8 cellular contexts compared by ENCODE assay signal in genomic region chr17:63842173-63842539, GRCh38. TPM values are rescaled to one million over a fixed set of nuclear protein-coding genes. Genes with fewer than 3 reads are reported as not detected.
DNase-seq lines count a peak whose midpoint lies in the region; ATAC-seq and TF ChIP-seq lines count a peak whose summit lies in the region.

No MANE protein-coding gene starts in this region.

- no peaks in the 10 kb centered on the region for H3K36me3 Mint-ChIP-seq in mesothelial cell of epicardium

- H3K4me1 ChIP-seq in urinary bladder (ENCODE audit: insufficient read depth), result no peaks in the 10 kb centered on the region

- H3K27me3 ChIP-seq in MG63, result no peaks in the 10 kb centered on the region

- peak overlapping the region; percentile 95 for H3K27ac Mint-ChIP-seq in mesothelial cell of epicardium

- under 1% methylated on average over 36 of the region's 36 CpGs for WGBS in urinary bladder

- ATAC-seq in GM18498 (IDR thresholded peaks at IDR 0.05; ENCODE audit: unreplicated experiment) (peak; percentile 40), GM21717 (IDR thresholded peaks at IDR 0.05; ENCODE audit: unreplicated experiment) (peak; percentile 16)

- no peaks in the 10 kb centered on the region for H3K9me3 Mint-ChIP-seq in mesothelial cell of epicardium

- no peak for TF ChIP-seq CTCF in mesothelial cell of epicardium (IDR thresholded peaks at IDR 0.05; ENCODE audit: unreplicated experiment)

- peaks cover 2% of the 10 kb centered on the region for H3K27me3 Mint-ChIP-seq in mesothelial cell of epicardium (ENCODE audit: low read depth)

- H3K36me3 ChIP-seq in MG63, result peaks cover 16% of the 10 kb centered on the region
- no peaks in the 10 kb centered on the region for H3K36me3 ChIP-seq in urinary bladder (ENCODE audit: insufficient read depth)

- peaks cover 37% of the 10 kb centered on the region for H3K4me1 Mint-ChIP-seq in mesothelial cell of epicardium

- DNase-seq in MG63 (no peak), caudate nucleus (lab: John Stamatoyannopoulos, UW) (peak in 16 of 61 donors; percentile 44 to 73 (median 59)), mesothelial cell of epicardium (ENCODE audit: low spot score in 2 of 2, unreplicated experiment in 2 of 2) (peak in 1 of 2 experiments; percentile 68), HuH-7 (ENCODE audit: low spot score) (no peak)
- DNase-seq in stimulated activated CD4-positive, alpha-beta T cell treated with anti-CD3 and anti-CD28 coated beads, Interleukin-4, amount 100 ng/mL, for 4 hours, result no peak

- peak overlapping the region; percentile 96 for H3K4me3 Mint-ChIP-seq in mesothelial cell of epicardium

- H3K27ac ChIP-seq in caudate nucleus (ENCODE audit: low read depth, low read length) (peak overlapping the region; percentile 67), urinary bladder (ENCODE audit: low read depth) (peak overlapping the region; percentile 85)

- no peaks in the 10 kb centered on the region for H3K9me3 ChIP-seq in MG63

- H3K4me3 ChIP-seq in MG63 (peak overlapping the region; percentile 78), urinary bladder (ENCODE audit: low read depth, low read length) (peak overlapping the region; percentile 96)

RNA-seq across cellular contexts. Expression of gene SMARCD2, which starts 0.3 kb away (rescaled TPM):
- 156 and 163 TPM in 2 replicates for total RNA-seq in MG63 (2014; rRNA removed; shearing (Covaris generic); ENCODE audit: low replicate concordance)
- total RNA-seq in mesothelial cell of epicardium, result 70.1 to 72.3 TPM (median 72.2 TPM) in 3 replicates
- 58.1 TPM for total RNA-seq in urinary bladder
- 95.0 TPM for polyA plus RNA-seq in urinary bladder

RNA-seq across cellular contexts. Expression of gene FTSJ3, which starts 14.7 kb away (rescaled TPM):
- 33.3 and 58.6 TPM in 2 replicates for total RNA-seq in MG63 (2014; rRNA removed; shearing (Covaris generic); ENCODE audit: low replicate concordance)
- total RNA-seq in mesothelial cell of epicardium, result 44.0 to 48.6 TPM (median 48.1 TPM) in 3 replicates
- total RNA-seq in urinary bladder, result 27.1 TPM
- polyA plus RNA-seq in urinary bladder, result 38.0 TPM

RNA-seq across cellular contexts. Expression of gene PSMC5, which starts 14.9 kb away (rescaled TPM):
- total RNA-seq in MG63 (2014; rRNA removed; shearing (Covaris generic); ENCODE audit: low replicate concordance), result 116 and 133 TPM in 2 replicates
- 76.5 to 82.4 TPM (median 82.0 TPM) in 3 replicates for total RNA-seq in mesothelial cell of epicardium
- 25.2 TPM for total RNA-seq in urinary bladder
- polyA plus RNA-seq in urinary bladder, result 183 TPM

RNA-seq across cellular contexts. Expression of gene CSH2, which starts 31.3 kb away (rescaled TPM):
- total RNA-seq in MG63 (2014; rRNA removed; shearing (Covaris generic); ENCODE audit: low replicate concordance), result not detected in 2 replicates
- total RNA-seq in mesothelial cell of epicardium (0.43 to 0.66 TPM in 2 of 3 replicates, not detected in the other), urinary bladder (not detected)
- polyA plus RNA-seq in urinary bladder, result not detected

RNA-seq across cellular contexts. Expression of gene GH2, which starts 39.6 kb away (rescaled TPM):
- not detected in 2 replicates for total RNA-seq in MG63 (2014; rRNA removed; shearing (Covaris generic); ENCODE audit: low replicate concordance)
- not detected in 3 replicates for total RNA-seq in mesothelial cell of epicardium
- total RNA-seq in urinary bladder, result not detected
- not detected for polyA plus RNA-seq in urinary bladder
